ENCODE assay signal across 11 cellular contexts in the genomic region with DNA sequence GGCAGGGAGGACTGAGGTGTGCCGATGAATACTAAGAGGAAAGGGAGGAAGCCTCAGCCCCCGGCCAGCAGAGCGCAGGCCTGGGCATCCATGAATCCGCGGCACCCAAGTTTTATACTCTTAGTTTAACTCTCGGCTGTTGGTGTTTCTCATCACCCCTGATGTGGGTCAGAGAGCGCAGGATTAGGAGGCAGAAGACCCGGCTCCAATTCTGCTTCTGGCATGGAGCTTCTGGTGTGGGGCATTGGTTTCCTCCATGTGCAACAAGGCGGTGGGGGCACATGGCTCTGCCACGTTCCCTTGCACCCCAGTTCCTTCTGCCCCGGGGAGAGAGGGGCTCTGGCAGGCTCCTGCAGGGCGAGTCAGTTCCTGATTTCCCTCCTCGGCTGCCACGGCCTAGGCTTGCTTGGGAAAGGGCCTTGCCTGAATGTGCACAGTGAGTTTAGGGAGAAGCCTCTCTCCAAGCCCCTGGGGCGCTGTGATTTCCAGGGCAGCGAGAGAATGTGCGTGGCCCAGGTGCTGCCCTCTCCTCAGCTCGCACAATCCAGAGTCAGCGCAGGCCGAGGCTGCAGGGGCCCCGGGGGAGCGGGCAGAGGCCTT. TPM values are rescaled to one million over a fixed set of nuclear protein-coding genes. Genes with fewer than 3 reads are reported as not detected.
DNase-seq lines count a peak whose midpoint lies in the region; ATAC-seq and TF ChIP-seq lines count a peak whose summit lies in the region.
"Had no signal": no experiment of that assay in that cellular context is flagged by ENCODE, and none has a peak within 500 bp of the region (broad histone marks: within the 10 kb centered on the region; RNA-seq: fewer than 3 reads in every experiment).

No MANE protein-coding gene starts in this region.

- peak; percentile 7 for DNase-seq in activated CD4-positive, alpha-beta T cell treated with anti-CD3 and anti-CD28 coated beads for 36 hours
- DNase-seq in activated CD4-positive, alpha-beta T cell treated with anti-CD3 and anti-CD28 coated beads for 1 hour, result no peak
- DNase-seq in epithelial cell of prostate (ENCODE audit: low read depth, low spot score) (no peak), dermis blood vessel endothelial cell (no peak), iPS-NIHi7 (ENCODE audit: extremely low spot score) (no peak)
- DNase-seq: esophagus squamous epithelium, RPMI8226 had no signal

- intact Hi-C loops in activated CD4-positive, alpha-beta T cell treated with anti-CD3 and anti-CD28 coated beads for 36 hours (cut with DNase I, micrococcal nuclease), result loop anchor here (1.0 to 5.0 kb wide), 8 partner anchors 16 to 501 kb away; a partner anchor contains a TSS

- peak overlapping the region; percentile 69 for H3K4me3 Mint-ChIP-seq in activated CD4-positive, alpha-beta T cell treated with anti-CD3 and anti-CD28 coated beads for 36 hours
- peak overlapping the region; percentile 40 for H3K4me3 Mint-ChIP-seq in stimulated activated memory B cell treated with anti-CD40 and anti-IgM and Interleukin-4, amounts not matched to agents 10 μg/mL and 1 μg/mL and 100 μg/mL, for 72 hours

- peak overlapping the region; percentile 92 for H3K27ac Mint-ChIP-seq in activated CD4-positive, alpha-beta T cell treated with anti-CD3 and anti-CD28 coated beads for 36 hours
- H3K27ac Mint-ChIP-seq in stimulated activated memory B cell treated with anti-CD40 and anti-IgM and Interleukin-4, amounts not matched to agents 10 μg/mL and 1 μg/mL and 100 μg/mL, for 72 hours, result peak overlapping the region; percentile 96

- CTCF ChIA-PET in activated CD4-positive, alpha-beta T cell treated with anti-CD3 and anti-CD28 coated beads for 36 hours (lab: Charles Lee), result interaction anchor here (0.5 to 7.9 kb wide), 12 partner anchors 9 to 183 kb away, joined by 3 to 105 read pairs (median 4); no protein-coding TSS in a partner anchor

- H3K27ac ChIP-seq in VCaP (peak overlapping the region; percentile 68; the same call in 1 of the 2 replicates), epithelial cell of prostate (peak overlapping the region; percentile 78)
- H3K27ac ChIP-seq: ovary had no signal

- H3K9me3 Mint-ChIP-seq in activated CD4-positive, alpha-beta T cell treated with anti-CD3 and anti-CD28 coated beads for 36 hours (ENCODE audit: low read depth), result no peaks in the 10 kb centered on the region
- no peaks in the 10 kb centered on the region for H3K9me3 Mint-ChIP-seq in stimulated activated memory B cell treated with anti-CD40 and anti-IgM and Interleukin-4, amounts not matched to agents 10 μg/mL and 1 μg/mL and 100 μg/mL, for 72 hours

- no peaks in the 10 kb centered on the region for H3K36me3 Mint-ChIP-seq in activated CD4-positive, alpha-beta T cell treated with anti-CD3 and anti-CD28 coated beads for 36 hours (ENCODE audit: low read depth)
- H3K36me3 Mint-ChIP-seq in stimulated activated memory B cell treated with anti-CD40 and anti-IgM and Interleukin-4, amounts not matched to agents 10 μg/mL and 1 μg/mL and 100 μg/mL, for 72 hours, result no peaks in the 10 kb centered on the region

- no peaks in the 10 kb centered on the region for H3K27me3 Mint-ChIP-seq in activated CD4-positive, alpha-beta T cell treated with anti-CD3 and anti-CD28 coated beads for 36 hours
- H3K27me3 Mint-ChIP-seq in stimulated activated memory B cell treated with anti-CD40 and anti-IgM and Interleukin-4, amounts not matched to agents 10 μg/mL and 1 μg/mL and 100 μg/mL, for 72 hours, result no peaks in the 10 kb centered on the region

- POLR2A ChIA-PET in activated CD4-positive, alpha-beta T cell treated with anti-CD3 and anti-CD28 coated beads for 36 hours (lab: Charles Lee), result interaction anchor here (0.7 to 2.3 kb wide), 5 partner anchors 16 to 181 kb away, joined by 3 to 10 read pairs (median 4); no protein-coding TSS in a partner anchor

- ATAC-seq in activated CD4-positive, alpha-beta T cell treated with anti-CD3 and anti-CD28 coated beads for 36 hours, result no peak
- ATAC-seq in stimulated activated memory B cell treated with anti-CD40 and anti-IgM and Interleukin-4, amounts not matched to agents 10 μg/mL and 1 μg/mL and 100 μg/mL, for 72 hours, result no peak
- ATAC-seq in HG03378 (IDR thresholded peaks at IDR 0.05; ENCODE audit: unreplicated experiment), result no peak

- TF ChIP-seq CTCF in VCaP (conservative IDR thresholded peaks at IDR 0.05), result no peak

- peaks cover 42% of the 10 kb centered on the region for H3K4me1 Mint-ChIP-seq in activated CD4-positive, alpha-beta T cell treated with anti-CD3 and anti-CD28 coated beads for 36 hours
- peaks cover 59% of the 10 kb centered on the region for H3K4me1 Mint-ChIP-seq in stimulated activated memory B cell treated with anti-CD40 and anti-IgM and Interleukin-4, amounts not matched to agents 10 μg/mL and 1 μg/mL and 100 μg/mL, for 72 hours

RNA-seq across cellular contexts. Expression of a gene that starts 36.2 kb away (rescaled TPM):
- 10 to 100 TPM; 62.3 to 76.2 TPM for total RNA-seq in activated CD4-positive, alpha-beta T cell treated with anti-CD3 and anti-CD28 coated beads for 36 hours
- total RNA-seq in dermis blood vessel endothelial cell, result 31.0 and 32.1 TPM in 2 replicates
